In genomic region chr20:9617940-9618339, GRCh38 we compare ENCODE assay signal across 8 cellular contexts.
DNase-seq lines count a peak whose midpoint lies in the region; ATAC-seq and TF ChIP-seq lines count a peak whose summit lies in the region.

No MANE protein-coding gene starts in this region.

- CTCF ChIA-PET in GM10248 (lab: Yijun Ruan, JAX), result interaction anchor here (0.6 to 4.0 kb wide), 28 partner anchors 8 to 1934 kb away, joined by 3 to 62 read pairs (median 6); no protein-coding TSS in a partner anchor

- no peak overlapping the region for H3K27ac ChIP-seq in SK-N-MC

- H3K4me3 ChIP-seq in SK-N-MC, result no peak overlapping the region

- no peak overlapping the region for H3K9ac ChIP-seq in SK-N-MC (ENCODE audit: insufficient read length)

- H3K36me3 ChIP-seq in SK-N-MC (ENCODE audit: insufficient read depth, low read length), result no peaks in the 10 kb centered on the region

- DNase-seq in GM10248 (ENCODE audit: extremely low spot score) (no peak), NCI-H1436 (lab: John Stamatoyannopoulos, UW) (peak; percentile 27), SK-N-MC (ENCODE audit: low read depth, low spot score) (peak; percentile 58), iPS-NIHi7 (ENCODE audit: extremely low spot score) (peak; percentile 38), NCI-H1048 (lab: John Stamatoyannopoulos, UW) (no peak)

- TF ChIP-seq CTCF in GM10248 (IDR thresholded peaks at IDR 0.05; ENCODE audit: control extremely low read depth, extremely low read depth, low read depth, missing control alignments), result peak; percentile 33

- ATAC-seq in HG02852 (IDR thresholded peaks at IDR 0.05; ENCODE audit: unreplicated experiment), result no peak
- no peak for ATAC-seq in HG03280 (IDR thresholded peaks at IDR 0.05; ENCODE audit: unreplicated experiment)
- ATAC-seq in HG03025 (IDR thresholded peaks at IDR 0.05; ENCODE audit: low FRiP score, unreplicated experiment), result no peak

- no peaks in the 10 kb centered on the region for H3K9me3 ChIP-seq in SK-N-MC (ENCODE audit: low read depth, low read length)

- POLR2A ChIA-PET in GM10248 (lab: Yijun Ruan, JAX), result no interaction called here

Comparison
In these comparisons a context has a peak if more than half of its experiments do, and no peak if none do; other contexts are left out.
1. DNase-seq: peak in NCI-H1436 (single experiment), SK-N-MC (single experiment) and iPS-NIHi7 (single experiment); none in GM10248 (single experiment) and NCI-H1048 (single experiment).